1 cellular context compared by ENCODE assay signal in the genomic region with DNA sequence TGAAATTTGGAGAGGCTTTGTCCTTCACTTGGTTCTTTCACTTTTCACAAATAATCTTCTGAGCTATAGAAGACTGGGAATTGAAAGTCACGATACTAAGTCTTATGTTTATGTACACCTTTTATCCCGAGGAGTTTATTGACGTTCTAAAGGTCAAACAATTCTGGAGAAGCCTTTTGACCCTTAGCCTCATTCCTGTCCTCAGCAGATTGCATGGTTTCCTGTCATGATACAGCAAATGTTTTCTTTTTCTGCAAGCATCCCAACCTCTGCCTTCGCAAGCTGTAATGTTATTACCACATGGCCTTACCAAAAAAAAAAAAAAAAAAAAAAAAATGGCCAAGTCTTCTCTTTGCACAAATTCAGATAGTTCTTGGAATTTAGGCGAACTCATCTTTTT.
TF ChIP-seq lines count a peak whose summit lies in the region.

No MANE protein-coding gene starts in this region.

TF ChIP-seq in GM23338, 12 proteins besides CTCF, POLR2A, EP300 and RAD21 (continued from another document):
- TF ChIP-seq, protein P1, sequence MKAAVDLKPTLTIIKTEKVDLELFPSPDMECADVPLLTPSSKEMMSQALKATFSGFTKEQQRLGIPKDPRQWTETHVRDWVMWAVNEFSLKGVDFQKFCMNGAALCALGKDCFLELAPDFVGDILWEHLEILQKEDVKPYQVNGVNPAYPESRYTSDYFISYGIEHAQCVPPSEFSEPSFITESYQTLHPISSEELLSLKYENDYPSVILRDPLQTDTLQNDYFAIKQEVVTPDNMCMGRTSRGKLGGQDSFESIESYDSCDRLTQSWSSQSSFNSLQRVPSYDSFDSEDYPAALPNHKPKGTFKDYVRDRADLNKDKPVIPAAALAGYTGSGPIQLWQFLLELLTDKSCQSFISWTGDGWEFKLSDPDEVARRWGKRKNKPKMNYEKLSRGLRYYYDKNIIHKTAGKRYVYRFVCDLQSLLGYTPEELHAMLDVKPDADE (IDR thresholded peaks at IDR 0.05), result no peak
- TF ChIP-seq NANOG (IDR thresholded peaks at IDR 0.05; ENCODE audit: borderline replicate concordance) (no peak), CREB1 (CRISPR knock-in tag; IDR thresholded peaks at IDR 0.05; ENCODE audit: low read depth) (no peak), ZNF331 (CRISPR knock-in tag; IDR thresholded peaks at IDR 0.05; ENCODE audit: low read depth) (no peak)
- TF ChIP-seq, protein P2, sequence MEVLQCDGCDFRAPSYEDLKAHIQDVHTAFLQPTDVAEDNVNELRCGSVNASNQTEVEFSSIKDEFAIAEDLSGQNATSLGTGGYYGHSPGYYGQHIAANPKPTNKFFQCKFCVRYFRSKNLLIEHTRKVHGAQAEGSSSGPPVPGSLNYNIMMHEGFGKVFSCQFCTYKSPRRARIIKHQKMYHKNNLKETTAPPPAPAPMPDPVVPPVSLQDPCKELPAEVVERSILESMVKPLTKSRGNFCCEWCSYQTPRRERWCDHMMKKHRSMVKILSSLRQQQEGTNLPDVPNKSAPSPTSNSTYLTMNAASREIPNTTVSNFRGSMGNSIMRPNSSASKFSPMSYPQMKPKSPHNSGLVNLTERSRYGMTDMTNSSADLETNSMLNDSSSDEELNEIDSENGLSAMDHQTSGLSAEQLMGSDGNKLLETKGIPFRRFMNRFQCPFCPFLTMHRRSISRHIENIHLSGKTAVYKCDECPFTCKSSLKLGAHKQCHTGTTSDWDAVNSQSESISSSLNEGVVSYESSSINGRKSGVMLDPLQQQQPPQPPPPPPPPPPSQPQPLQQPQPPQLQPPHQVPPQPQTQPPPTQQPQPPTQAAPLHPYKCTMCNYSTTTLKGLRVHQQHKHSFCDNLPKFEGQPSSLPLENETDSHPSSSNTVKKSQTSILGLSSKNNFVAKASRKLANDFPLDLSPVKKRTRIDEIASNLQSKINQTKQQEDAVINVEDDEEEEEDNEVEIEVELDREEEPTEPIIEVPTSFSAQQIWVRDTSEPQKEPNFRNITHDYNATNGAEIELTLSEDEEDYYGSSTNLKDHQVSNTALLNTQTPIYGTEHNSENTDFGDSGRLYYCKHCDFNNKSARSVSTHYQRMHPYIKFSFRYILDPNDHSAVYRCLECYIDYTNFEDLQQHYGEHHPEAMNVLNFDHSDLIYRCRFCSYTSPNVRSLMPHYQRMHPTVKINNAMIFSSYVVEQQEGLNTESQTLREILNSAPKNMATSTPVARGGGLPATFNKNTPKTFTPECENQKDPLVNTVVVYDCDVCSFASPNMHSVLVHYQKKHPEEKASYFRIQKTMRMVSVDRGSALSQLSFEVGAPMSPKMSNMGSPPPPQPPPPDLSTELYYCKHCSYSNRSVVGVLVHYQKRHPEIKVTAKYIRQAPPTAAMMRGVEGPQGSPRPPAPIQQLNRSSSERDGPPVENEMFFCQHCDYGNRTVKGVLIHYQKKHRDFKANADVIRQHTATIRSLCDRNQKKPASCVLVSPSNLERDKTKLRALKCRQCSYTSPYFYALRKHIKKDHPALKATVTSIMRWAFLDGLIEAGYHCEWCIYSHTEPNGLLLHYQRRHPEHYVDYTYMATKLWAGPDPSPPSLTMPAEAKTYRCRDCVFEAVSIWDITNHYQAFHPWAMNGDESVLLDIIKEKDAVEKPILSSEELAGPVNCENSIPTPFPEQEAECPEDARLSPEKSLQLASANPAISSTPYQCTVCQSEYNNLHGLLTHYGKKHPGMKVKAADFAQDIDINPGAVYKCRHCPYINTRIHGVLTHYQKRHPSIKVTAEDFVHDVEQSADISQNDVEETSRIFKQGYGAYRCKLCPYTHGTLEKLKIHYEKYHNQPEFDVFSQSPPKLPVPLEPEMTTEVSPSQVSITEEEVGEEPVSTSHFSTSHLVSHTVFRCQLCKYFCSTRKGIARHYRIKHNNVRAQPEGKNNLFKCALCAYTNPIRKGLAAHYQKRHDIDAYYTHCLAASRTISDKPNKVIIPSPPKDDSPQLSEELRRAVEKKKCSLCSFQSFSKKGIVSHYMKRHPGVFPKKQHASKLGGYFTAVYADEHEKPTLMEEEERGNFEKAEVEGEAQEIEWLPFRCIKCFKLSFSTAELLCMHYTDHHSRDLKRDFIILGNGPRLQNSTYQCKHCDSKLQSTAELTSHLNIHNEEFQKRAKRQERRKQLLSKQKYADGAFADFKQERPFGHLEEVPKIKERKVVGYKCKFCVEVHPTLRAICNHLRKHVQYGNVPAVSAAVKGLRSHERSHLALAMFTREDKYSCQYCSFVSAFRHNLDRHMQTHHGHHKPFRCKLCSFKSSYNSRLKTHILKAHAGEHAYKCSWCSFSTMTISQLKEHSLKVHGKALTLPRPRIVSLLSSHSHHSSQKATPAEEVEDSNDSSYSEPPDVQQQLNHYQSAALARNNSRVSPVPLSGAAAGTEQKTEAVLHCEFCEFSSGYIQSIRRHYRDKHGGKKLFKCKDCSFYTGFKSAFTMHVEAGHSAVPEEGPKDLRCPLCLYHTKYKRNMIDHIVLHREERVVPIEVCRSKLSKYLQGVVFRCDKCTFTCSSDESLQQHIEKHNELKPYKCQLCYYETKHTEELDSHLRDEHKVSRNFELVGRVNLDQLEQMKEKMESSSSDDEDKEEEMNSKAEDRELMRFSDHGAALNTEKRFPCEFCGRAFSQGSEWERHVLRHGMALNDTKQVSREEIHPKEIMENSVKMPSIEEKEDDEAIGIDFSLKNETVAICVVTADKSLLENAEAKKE (CRISPR knock-in tag; IDR thresholded peaks at IDR 0.05), result no peak
